17 cellular contexts compared by ENCODE assay signal in the genomic region with DNA sequence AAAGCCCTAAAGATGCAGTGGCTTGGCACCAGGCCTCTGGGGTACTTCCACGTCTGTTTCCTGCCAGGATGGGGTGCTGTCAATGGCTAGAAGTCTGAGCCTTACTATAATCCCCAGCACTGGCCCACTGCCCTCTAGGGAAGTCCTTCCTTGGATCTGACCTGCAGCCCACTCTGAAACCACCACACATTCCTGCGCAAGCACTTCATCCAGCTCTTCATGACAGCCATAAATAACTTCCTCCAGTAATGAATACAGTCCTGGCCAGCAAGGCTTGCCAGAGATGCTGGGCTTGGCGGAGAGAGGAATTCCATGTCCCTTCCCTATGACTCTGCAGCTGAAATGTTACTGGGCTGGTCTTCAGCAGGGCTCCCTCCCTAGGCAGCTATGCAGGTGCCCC. TPM values are rescaled to one million over a fixed set of nuclear protein-coding genes. Genes with fewer than 3 reads are reported as not detected.
A peak's percentile ranks its signal among the peaks of the same experiment; 100 is the strongest.
DNase-seq lines count a peak whose midpoint lies in the region; ATAC-seq, FAIRE-seq and TF ChIP-seq lines count a peak whose summit lies in the region.
"Had no signal": no experiment of that assay in that cellular context is flagged by ENCODE, and none has a peak within 500 bp of the region (broad histone marks: within the 10 kb centered on the region; RNA-seq: fewer than 3 reads in every experiment).

No MANE protein-coding gene starts in this region.

- intact Hi-C loops in heart left ventricle (cut with DNase I) (no loop called here), posterior vena cava (cut with DNase I) (no loop called here), left colon (cut with DNase I, micrococcal nuclease) (no loop called here)

- peaks cover 20% of the 10 kb centered on the region for H3K4me1 ChIP-seq in astrocyte (ENCODE audit: insufficient read depth, low read length)
- peaks cover 2 to 74% (median 47%) of the 10 kb centered on the region in 12 donors for H3K4me1 ChIP-seq in heart left ventricle
- H3K4me1 ChIP-seq: foreskin keratinocyte had no signal

- FAIRE-seq in astrocyte (lab: Jason Lieb, UNC), result no peak
- FAIRE-seq: kidney had no signal

- H3K4me2 ChIP-seq in astrocyte (ENCODE audit: low read length), result peak overlapping the region; percentile 3

- H3K36me3 ChIP-seq in astrocyte (ENCODE audit: insufficient read depth, low read length), result no peaks in the 10 kb centered on the region
- no peaks in the 10 kb centered on the region for H3K36me3 ChIP-seq in heart left ventricle
- H3K36me3 ChIP-seq: WERI-Rb-1 had no signal

- H3K27me3 Mint-ChIP-seq in astrocyte (ENCODE audit: low read depth, unreplicated experiment), result peaks cover 8% of the 10 kb centered on the region

- no peaks in the 10 kb centered on the region for H3K9me3 Mint-ChIP-seq in astrocyte (ENCODE audit: unreplicated experiment)
- H3K9me3 Mint-ChIP-seq: activated naive CD8-positive, alpha-beta T cell treated with anti-CD3 and anti-CD28 coated beads for 36 hours; dendritic cell treated with granulocyte-macrophage colony-stimulating factor and Interleukin-4, amounts not matched to agents 40 ng/mL and 50 ng/mL, for 4 days; naive thymus-derived CD4-positive, alpha-beta T cell had no signal

- DNase-seq in ELR (ENCODE audit: low read depth) (peak; percentile 34), astrocyte (ENCODE audit: low read depth) (peak; percentile 91), heart left ventricle (peak in 4 of 5 donors; percentile 48 to 81 (median 71)), posterior vena cava (ENCODE audit: low spot score) (peak; percentile 91), NCI-H1694 (lab: John Stamatoyannopoulos, UW) (no peak), left colon (no peak)
- DNase-seq: activated naive CD8-positive, alpha-beta T cell treated with anti-CD3 and anti-CD28 coated beads for 36 hours; naive thymus-derived CD4-positive, alpha-beta T cell; stimulated activated naive CD4-positive, alpha-beta T cell treated with Interleukin-2 at 50 U/mL for 16 hours; WERI-Rb-1 had no signal

- H3K79me2 ChIP-seq in astrocyte (ENCODE audit: insufficient read depth, low read length), result no peaks in the 10 kb centered on the region

- 33 to 57% (median 42%) methylated on average over 3 of the region's 3 CpGs for WGBS in heart left ventricle, 4 donors

- no peak overlapping the region for H3K9ac ChIP-seq in astrocyte (ENCODE audit: low read length)

- no peak overlapping the region for H3K4me3 Mint-ChIP-seq in astrocyte (ENCODE audit: unreplicated experiment)
- H3K4me3 Mint-ChIP-seq: activated naive CD8-positive, alpha-beta T cell treated with anti-CD3 and anti-CD28 coated beads for 36 hours; dendritic cell treated with granulocyte-macrophage colony-stimulating factor and Interleukin-4, amounts not matched to agents 40 ng/mL and 50 ng/mL, for 4 days; naive thymus-derived CD4-positive, alpha-beta T cell had no signal

- ATAC-seq in heart left ventricle (peak; percentile 64 to 78 (median 71)), HG02938 (IDR thresholded peaks at IDR 0.05; ENCODE audit: unreplicated experiment) (no peak), left colon (no peak), HG03469 (IDR thresholded peaks at IDR 0.05; ENCODE audit: unreplicated experiment) (no peak)
- ATAC-seq: foreskin keratinocyte; HCT116; naive thymus-derived CD4-positive, alpha-beta T cell had no signal

- no peak overlapping the region for H3K27ac ChIP-seq in astrocyte (ENCODE audit: low read depth, low read length)
- H3K27ac ChIP-seq in heart left ventricle, result peak overlapping the region; percentile 59 to 92 (median 78)
- H3K27ac ChIP-seq: C4-2B, foreskin keratinocyte, WERI-Rb-1 had no signal

- no peak for TF ChIP-seq CTCF in astrocyte (IDR thresholded peaks at IDR 0.05; ENCODE audit: insufficient read depth, low read depth, low read length)
- no peak for TF ChIP-seq CTCF in heart left ventricle (IDR thresholded peaks at IDR 0.05)

- H4K20me1 ChIP-seq in astrocyte (ENCODE audit: insufficient read depth, low read length), result no peaks in the 10 kb centered on the region

- H3K9me3 ChIP-seq in astrocyte (ENCODE audit: insufficient read depth, low read depth, low read length) (no peaks in the 10 kb centered on the region), heart left ventricle (no peaks in the 10 kb centered on the region)

- no peak for TF ChIP-seq POLR2A in heart left ventricle (IDR thresholded peaks at IDR 0.05)

- H2AFZ ChIP-seq in astrocyte (ENCODE audit: low read depth, low read length), result no peak overlapping the region

- no peak overlapping the region for H3K4me3 ChIP-seq in astrocyte (ENCODE audit: insufficient read depth, low read depth, low read length)
- H3K4me3 ChIP-seq in heart left ventricle, result no peak overlapping the region

- H3K36me3 Mint-ChIP-seq in astrocyte (ENCODE audit: low read depth, unreplicated experiment), result no peaks in the 10 kb centered on the region
- H3K36me3 Mint-ChIP-seq: activated naive CD8-positive, alpha-beta T cell treated with anti-CD3 and anti-CD28 coated beads for 36 hours; naive thymus-derived CD4-positive, alpha-beta T cell had no signal

- H3K27ac Mint-ChIP-seq in astrocyte (ENCODE audit: unreplicated experiment), result no peak overlapping the region
- H3K27ac Mint-ChIP-seq: activated naive CD8-positive, alpha-beta T cell treated with anti-CD3 and anti-CD28 coated beads for 36 hours; dendritic cell treated with granulocyte-macrophage colony-stimulating factor and Interleukin-4, amounts not matched to agents 40 ng/mL and 50 ng/mL, for 4 days; naive thymus-derived CD4-positive, alpha-beta T cell had no signal

- H3K27me3 ChIP-seq in astrocyte (ENCODE audit: insufficient read depth, low read length) (peaks cover 3% of the 10 kb centered on the region), heart left ventricle (peaks cover 0 to 2% (median 0%) of the 10 kb centered on the region in 9 donors)

- peaks cover 3% of the 10 kb centered on the region for H3K4me1 Mint-ChIP-seq in astrocyte (ENCODE audit: low read depth, unreplicated experiment)
- H3K4me1 Mint-ChIP-seq: activated naive CD8-positive, alpha-beta T cell treated with anti-CD3 and anti-CD28 coated beads for 36 hours; naive thymus-derived CD4-positive, alpha-beta T cell had no signal

RNA-seq across cellular contexts. Expression of a gene that starts 32.6 kb away (rescaled TPM):
- total RNA-seq in astrocyte (24.3 and 45.4 TPM in 2 replicates), heart left ventricle (10 to 100 TPM in 7 of 9 donors, 1 to 10 TPM in 2; 6.3 to 45.8 (median 12.3) TPM), posterior vena cava (10 to 100 TPM; 11.1 to 55.3 TPM), left colon (1 to 10 TPM; 1.6 to 1.9 TPM)
- polyA plus RNA-seq in heart left ventricle, result 10 to 100 TPM in 1 of 2 donors, 1 to 10 TPM in 1; 8.7 to 17.8 TPM
- total RNA-seq: activated naive CD8-positive, alpha-beta T cell treated with anti-CD3 and anti-CD28 coated beads for 36 hours; foreskin keratinocyte; naive thymus-derived CD4-positive, alpha-beta T cell had no signal
- polyA plus RNA-seq: naive thymus-derived CD4-positive, alpha-beta T cell had no signal

Comparison
In these comparisons a context has a peak if more than half of its experiments do, and no peak if none do; other contexts are left out.
1. DNase-seq: peak in ELR (single experiment), astrocyte (single experiment), heart left ventricle (4 of 5) and posterior vena cava (single experiment); none in NCI-H1694 (single experiment) and left colon (0 of 2).
2. ATAC-seq: peak in heart left ventricle (4 of 4); none in HG02938 (single experiment), left colon (single experiment) and HG03469 (single experiment).